8 cellular contexts compared by ENCODE assay signal in the genomic region with DNA sequence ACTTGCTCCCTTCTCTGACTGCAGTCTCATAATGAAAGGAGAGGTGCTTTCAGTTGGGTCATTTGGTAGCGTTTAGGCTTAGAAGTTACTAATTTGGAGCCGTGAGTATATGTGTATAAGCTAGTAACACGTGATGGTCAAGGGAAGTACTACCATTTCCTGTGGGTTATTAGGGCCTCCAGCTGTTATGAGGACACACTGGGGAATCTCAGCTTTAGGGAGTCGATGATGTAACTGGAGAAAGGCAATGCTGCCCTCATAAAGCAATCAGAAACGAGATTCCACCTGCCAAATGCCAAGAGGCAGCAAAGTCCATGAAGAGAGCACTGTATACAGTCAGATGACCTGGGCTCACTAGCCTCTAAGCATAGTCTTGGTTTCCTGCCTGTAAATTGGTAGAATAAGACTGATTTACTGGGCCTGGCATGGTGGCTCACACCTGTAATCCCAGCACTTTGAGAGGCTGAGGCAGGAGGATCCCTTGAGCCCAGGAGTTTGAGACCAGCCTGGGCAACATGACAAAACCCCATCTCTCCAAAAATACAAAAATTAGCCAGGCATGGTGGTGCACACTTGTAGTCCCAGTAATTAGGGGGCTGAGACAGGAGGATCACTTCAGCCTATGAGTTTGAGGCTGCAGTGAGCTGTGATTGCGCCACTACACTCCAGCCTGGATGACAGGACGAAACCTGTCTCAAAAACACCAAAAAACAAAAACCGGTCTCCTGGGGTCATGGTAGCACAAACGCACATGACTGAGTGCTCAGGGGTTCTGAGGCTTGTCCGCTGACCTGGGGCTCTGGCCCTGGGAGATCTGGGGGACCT. TPM values are rescaled to one million over a fixed set of nuclear protein-coding genes. Genes with fewer than 3 reads are reported as not detected.
DNase-seq lines count a peak whose midpoint lies in the region; ATAC-seq and TF ChIP-seq lines count a peak whose summit lies in the region.

No MANE protein-coding gene starts in this region.

- peaks cover 7% of the 10 kb centered on the region; the same call in 1 of the 2 replicates for H4K20me1 ChIP-seq in HCT116 (ENCODE audit: insufficient read depth)

- TF ChIP-seq RAD21 in HCT116 (IDR thresholded peaks at IDR 0.05; ENCODE audit: low read depth) = no peak

- H3K4me3 ChIP-seq in HCT116 (replicated peaks in 1 of 2; ENCODE audit: low read depth in 1 of 2, low read length in 2 of 2) (no peak overlapping the region), astrocyte of the spinal cord (ENCODE audit: low read depth, low read length) (no peak overlapping the region)

- H2AFZ ChIP-seq in HCT116 (ENCODE audit: low read depth, low read length, poor library complexity, severe bottlenecking) = no peak overlapping the region

- ATAC-seq in HCT116 (peak; percentile 46), naive B cell (ENCODE audit: low read depth in 2 of 2) (no peak)

- POLR2A ChIA-PET in HCT116 (lab: Charles Lee) = no interaction called here

- peak overlapping the region; percentile 29; the same call in 1 of the 2 replicates for H3K4me2 ChIP-seq in HCT116 (ENCODE audit: low read length)

- RAD21 ChIA-PET in HCT116 (lab: Charles Lee; ENCODE audit: low non-redundant PET in 1 of 2, low total read pairs in 2 of 2, uncharacterized antibody in 2 of 2, unreplicated experiment in 2 of 2) = no interaction called here

- no peak for TF ChIP-seq POLR2A in HCT116 (IDR thresholded peaks at IDR 0.05; ENCODE audit: borderline replicate concordance, extremely low read depth, insufficient read depth, insufficient read length)

- H3K9ac ChIP-seq in HCT116 (ENCODE audit: low read length) = no peak overlapping the region

- peak overlapping the region; percentile 49 for H3K27ac Mint-ChIP-seq in activated naive CD4-positive, alpha-beta T cell treated with anti-CD3 and anti-CD28 coated beads, Interleukin-2, amount 10 ng/mL, durations not matched to agents 7 days and 5 days
- peak overlapping the region in 5 of 6 donors; percentile 10 to 74 (median 39) for H3K27ac Mint-ChIP-seq in naive B cell

- H3K4me3 Mint-ChIP-seq in activated naive CD4-positive, alpha-beta T cell treated with anti-CD3 and anti-CD28 coated beads, Interleukin-2, amount 10 ng/mL, durations not matched to agents 7 days and 5 days = no peak overlapping the region
- H3K4me3 Mint-ChIP-seq in naive B cell = no peak overlapping the region

- no peaks in the 10 kb centered on the region for H3K27me3 Mint-ChIP-seq in activated naive CD4-positive, alpha-beta T cell treated with anti-CD3 and anti-CD28 coated beads, Interleukin-2, amount 10 ng/mL, durations not matched to agents 7 days and 5 days
- H3K27me3 Mint-ChIP-seq in naive B cell = no peaks in the 10 kb centered on the region

- peaks cover 13% of the 10 kb centered on the region; the same call in 1 of the 2 replicates for H3K79me2 ChIP-seq in HCT116 (ENCODE audit: insufficient read depth, low read length)

- in situ Hi-C loops in astrocyte of the spinal cord (cut with HindIII; ENCODE audit: low sequenced_read_pairs) = no loop called here

- H3K27ac ChIP-seq in HCT116 (ENCODE audit: low read depth, low read length) = peak overlapping the region; percentile 34; the same call in 1 of the 2 replicates

- TF ChIP-seq CTCF in HCT116 (IDR thresholded peaks at IDR 0.05 in 2 of 3, conservative IDR thresholded peaks at IDR 0.05 in 1 of 3; ENCODE audit: borderline replicate concordance in 1 of 3, insufficient read depth in 1 of 3, low read depth in 2 of 3, low read length in 2 of 3) (no peak), astrocyte of the spinal cord (IDR thresholded peaks at IDR 0.05; ENCODE audit: low read depth, low read length) (no peak)

- CTCF ChIA-PET in activated naive CD4-positive, alpha-beta T cell treated with anti-CD3 and anti-CD28 coated beads, Interleukin-2, amount 10 ng/mL, durations not matched to agents 7 days and 5 days (lab: Charles Lee) = no interaction called here
- CTCF ChIA-PET in HCT116 (lab: Charles Lee) = no interaction called here

- peaks cover 3% of the 10 kb centered on the region for H3K4me1 Mint-ChIP-seq in activated naive CD4-positive, alpha-beta T cell treated with anti-CD3 and anti-CD28 coated beads, Interleukin-2, amount 10 ng/mL, durations not matched to agents 7 days and 5 days
- H3K4me1 Mint-ChIP-seq in naive B cell = peaks cover 0 to 7% (median 4%) of the 10 kb centered on the region in 3 donors

- no peaks in the 10 kb centered on the region for H3K9me3 ChIP-seq in HCT116 (ENCODE audit: control insufficient read depth in 1 of 2, insufficient read depth in 1 of 2, low read depth in 1 of 2, low read length in 2 of 2)

- no peak for DNase-seq in activated naive CD4-positive, alpha-beta T cell treated with anti-CD3 and anti-CD28 coated beads, Interleukin-2, amount 10 ng/mL, durations not matched to agents 7 days and 5 days
- DNase-seq in activated naive CD4-positive, alpha-beta T cell (lab: John Stamatoyannopoulos, UW) = no peak
- DNase-seq in HCT116 (ENCODE audit: low read depth, low spot score) (no peak), M059J (ENCODE audit: low read depth) (peak; percentile 92), astrocyte of the spinal cord (ENCODE audit: low read depth, low spot score) (peak; percentile 69), naive B cell (no peak), NCI-H345 (lab: John Stamatoyannopoulos, UW) (no peak), NCI-H2171 treated with DMSO at 0.1 percent for 48 hours (lab: John Stamatoyannopoulos, UW) (no peak)

- H3K9me3 Mint-ChIP-seq in activated naive CD4-positive, alpha-beta T cell treated with anti-CD3 and anti-CD28 coated beads, Interleukin-2, amount 10 ng/mL, durations not matched to agents 7 days and 5 days = no peaks in the 10 kb centered on the region
- no peaks in the 10 kb centered on the region for H3K9me3 Mint-ChIP-seq in naive B cell

- no peaks in the 10 kb centered on the region for H3K9me2 ChIP-seq in HCT116 (ENCODE audit: insufficient read depth)

- intact Hi-C loops in HCT116 (cut with micrococcal nuclease) = no loop called here

- H3K4me1 ChIP-seq in HCT116 (ENCODE audit: control insufficient read depth in 1 of 2, insufficient read depth in 2 of 2, low read length in 2 of 2) = peaks cover 8 to 26% of the 10 kb centered on the region in 2 experiments; a peak in 3 of 4 replicates

- H3K36me3 Mint-ChIP-seq in activated naive CD4-positive, alpha-beta T cell treated with anti-CD3 and anti-CD28 coated beads, Interleukin-2, amount 10 ng/mL, durations not matched to agents 7 days and 5 days = peaks cover 26% of the 10 kb centered on the region
- H3K36me3 Mint-ChIP-seq in naive B cell = peaks cover 10 to 11% of the 10 kb centered on the region in 2 donors

- BruUV-seq in HCT116 (replicated peaks; lab: Mats Ljungman, UMichigan) = no TSS peak

- no peaks in the 10 kb centered on the region for H3K27me3 ChIP-seq in HCT116 (ENCODE audit: insufficient read depth, low read length)

- peaks cover 24 to 32% of the 10 kb centered on the region in 2 experiments for H3K36me3 ChIP-seq in HCT116 (ENCODE audit: control insufficient read depth in 1 of 2, insufficient read depth in 2 of 2, low read length in 2 of 2)

TF ChIP-seq in HCT116, 20 proteins besides CTCF, POLR2A, EP300 and RAD21 (continues in another document):
- TF ChIP-seq EGR1 (IDR thresholded peaks at IDR 0.05; ENCODE audit: low read depth) (no peak), EZH2phosphoT487 (IDR thresholded peaks at IDR 0.05; ENCODE audit: borderline replicate concordance) (no peak)
- TF ChIP-seq, protein P1, sequence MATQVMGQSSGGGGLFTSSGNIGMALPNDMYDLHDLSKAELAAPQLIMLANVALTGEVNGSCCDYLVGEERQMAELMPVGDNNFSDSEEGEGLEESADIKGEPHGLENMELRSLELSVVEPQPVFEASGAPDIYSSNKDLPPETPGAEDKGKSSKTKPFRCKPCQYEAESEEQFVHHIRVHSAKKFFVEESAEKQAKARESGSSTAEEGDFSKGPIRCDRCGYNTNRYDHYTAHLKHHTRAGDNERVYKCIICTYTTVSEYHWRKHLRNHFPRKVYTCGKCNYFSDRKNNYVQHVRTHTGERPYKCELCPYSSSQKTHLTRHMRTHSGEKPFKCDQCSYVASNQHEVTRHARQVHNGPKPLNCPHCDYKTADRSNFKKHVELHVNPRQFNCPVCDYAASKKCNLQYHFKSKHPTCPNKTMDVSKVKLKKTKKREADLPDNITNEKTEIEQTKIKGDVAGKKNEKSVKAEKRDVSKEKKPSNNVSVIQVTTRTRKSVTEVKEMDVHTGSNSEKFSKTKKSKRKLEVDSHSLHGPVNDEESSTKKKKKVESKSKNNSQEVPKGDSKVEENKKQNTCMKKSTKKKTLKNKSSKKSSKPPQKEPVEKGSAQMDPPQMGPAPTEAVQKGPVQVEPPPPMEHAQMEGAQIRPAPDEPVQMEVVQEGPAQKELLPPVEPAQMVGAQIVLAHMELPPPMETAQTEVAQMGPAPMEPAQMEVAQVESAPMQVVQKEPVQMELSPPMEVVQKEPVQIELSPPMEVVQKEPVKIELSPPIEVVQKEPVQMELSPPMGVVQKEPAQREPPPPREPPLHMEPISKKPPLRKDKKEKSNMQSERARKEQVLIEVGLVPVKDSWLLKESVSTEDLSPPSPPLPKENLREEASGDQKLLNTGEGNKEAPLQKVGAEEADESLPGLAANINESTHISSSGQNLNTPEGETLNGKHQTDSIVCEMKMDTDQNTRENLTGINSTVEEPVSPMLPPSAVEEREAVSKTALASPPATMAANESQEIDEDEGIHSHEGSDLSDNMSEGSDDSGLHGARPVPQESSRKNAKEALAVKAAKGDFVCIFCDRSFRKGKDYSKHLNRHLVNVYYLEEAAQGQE (IDR thresholded peaks at IDR 0.05; ENCODE audit: low read depth) = no peak

RNA-seq across cellular contexts. Expression of a gene that starts 53.0 kb away (rescaled TPM):
- total RNA-seq in HCT116 (2021; ENCODE audit: unreplicated experiment) = 403 TPM
- polyA plus RNA-seq in HCT116 (2012) = 155 and 170 TPM in 2 replicates
- 256 and 270 TPM in 2 replicates for total RNA-seq in M059J (2014; rRNA removed; shearing (Covaris generic))
- 100 to 1,000 TPM in 1 of 6 donors, 10 to 100 TPM in 5; 29.3 to 136 (median 74.0) TPM for polyA plus RNA-seq in naive B cell (ENCODE audit: low read depth in 6 of 6)

RNA-seq across cellular contexts. Expression of a gene that starts 53.3 kb away (rescaled TPM):
- total RNA-seq in HCT116 (2021; ENCODE audit: unreplicated experiment) = 54.2 TPM
- 39.1 and 40.5 TPM in 2 replicates for polyA plus RNA-seq in HCT116 (2012)
- total RNA-seq in M059J (2014; rRNA removed; shearing (Covaris generic)) = 51.2 and 85.0 TPM in 2 replicates
- 10 to 100 TPM; 41.7 to 83.4 (median 51.2) TPM for polyA plus RNA-seq in naive B cell (ENCODE audit: low read depth in 6 of 6)

Comparison
In these comparisons a context has a peak if more than half of its experiments do, and no peak if none do; other contexts are left out.
1. DNase-seq: peak in M059J (single experiment) and astrocyte of the spinal cord (single experiment); none in activated naive CD4-positive, alpha-beta T cell treated with anti-CD3 and anti-CD28 coated beads, Interleukin-2, amount 10 ng/mL, durations not matched to agents 7 days and 5 days (single experiment), activated naive CD4-positive, alpha-beta T cell (0 of 4), HCT116 (single experiment), naive B cell (single experiment), NCI-H345 (single experiment) and NCI-H2171 treated with DMSO at 0.1 percent for 48 hours (single experiment).